26 cellular contexts compared by ENCODE assay signal in the genomic region with DNA sequence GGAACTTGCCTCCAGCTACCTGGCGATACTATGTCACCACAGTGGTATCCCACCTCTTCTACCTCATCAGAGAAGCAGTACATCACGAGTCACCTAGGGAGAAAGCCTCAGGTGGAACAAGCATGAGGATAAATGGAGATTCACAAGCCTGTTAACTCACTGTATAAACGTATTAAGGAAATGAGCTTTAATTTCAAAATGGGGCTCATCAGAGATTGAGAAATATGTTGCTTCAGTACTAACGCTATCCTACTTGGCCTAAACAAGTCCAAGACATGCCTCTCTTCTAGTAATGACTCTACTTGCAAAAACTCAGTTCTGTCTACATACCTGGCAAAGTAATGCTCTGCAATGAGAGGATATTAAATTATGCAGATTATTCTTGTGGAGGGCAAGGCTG.
"Had no signal": no experiment of that assay in that cellular context is flagged by ENCODE, and none has a peak within 500 bp of the region (broad histone marks: within the 10 kb centered on the region; RNA-seq: fewer than 3 reads in every experiment).

No MANE protein-coding gene starts in this region.

- H3K9me3 ChIP-seq: ascending aorta, body of pancreas, MG63 had no signal

- DNase-seq: activated CD4-positive, alpha-beta memory T cell treated with anti-CD3 and anti-CD28 coated beads, Interleukin-2, amount 10 ng/mL, durations not matched to agents 7 days and 5 days; activated CD4-positive, alpha-beta T cell treated with anti-CD3 and anti-CD28 coated beads, Interleukin-2, amount 10 ng/mL, durations not matched to agents 7 days and 5 days; activated CD4-positive, CD25-positive, alpha-beta regulatory T cell; activated naive CD4-positive, alpha-beta T cell; activated T-cell treated with anti-CD3 and anti-CD28 coated beads, Interleukin-2, amount 50 U/mL, for 72 hours; amniotic stem cell; body of pancreas; KBM-7; MG63; MV-4-11; NCI-H1092 treated with DMSO at 0.1 percent for 48 hours; NCI-H1417 treated with DMSO at 0.1 percent for 48 hours; NCI-H1694; NCI-H2029; NCI-H2107; NCI-H345; NCI-H510A; NCI-H526 treated with DMSO at 0.1 percent for 48 hours; NCI-H82; SIG-M5; T-helper 2 cell; T1000 had no signal

- H3K4me3 Mint-ChIP-seq: activated CD4-positive, alpha-beta memory T cell treated with anti-CD3 and anti-CD28 coated beads, Interleukin-2, amount 10 ng/mL, durations not matched to agents 7 days and 5 days; activated CD4-positive, alpha-beta T cell treated with anti-CD3 and anti-CD28 coated beads, Interleukin-2, amount 10 ng/mL, durations not matched to agents 7 days and 5 days; activated naive CD4-positive, alpha-beta T cell treated with anti-CD3 and anti-CD28 coated beads, Interleukin-2, amount 50 U/mL, for 24 hours; activated T-cell treated with anti-CD3 and anti-CD28 coated beads, Interleukin-2, amount 50 U/mL, for 72 hours had no signal

- H3K4me3 ChIP-seq: ascending aorta, body of pancreas, cardiac muscle cell, MG63 had no signal

- FAIRE-seq: TTC549 had no signal

- H3K9me3 Mint-ChIP-seq: activated CD4-positive, alpha-beta memory T cell treated with anti-CD3 and anti-CD28 coated beads, Interleukin-2, amount 10 ng/mL, durations not matched to agents 7 days and 5 days; activated CD4-positive, alpha-beta T cell treated with anti-CD3 and anti-CD28 coated beads, Interleukin-2, amount 10 ng/mL, durations not matched to agents 7 days and 5 days; activated naive CD4-positive, alpha-beta T cell treated with anti-CD3 and anti-CD28 coated beads, Interleukin-2, amount 50 U/mL, for 24 hours; activated T-cell treated with anti-CD3 and anti-CD28 coated beads, Interleukin-2, amount 50 U/mL, for 72 hours had no signal

- ATAC-seq: activated T-cell treated with anti-CD3 and anti-CD28 coated beads, Interleukin-2, amount 50 U/mL, for 72 hours; body of pancreas had no signal

- H3K27ac ChIP-seq: ascending aorta, body of pancreas, cardiac muscle cell had no signal

- H3K27me3 ChIP-seq: ascending aorta, body of pancreas, cardiac muscle cell, MG63 had no signal

- H3K27ac Mint-ChIP-seq: activated CD4-positive, alpha-beta memory T cell treated with anti-CD3 and anti-CD28 coated beads, Interleukin-2, amount 10 ng/mL, durations not matched to agents 7 days and 5 days; activated CD4-positive, alpha-beta T cell treated with anti-CD3 and anti-CD28 coated beads, Interleukin-2, amount 10 ng/mL, durations not matched to agents 7 days and 5 days; activated naive CD4-positive, alpha-beta T cell treated with anti-CD3 and anti-CD28 coated beads, Interleukin-2, amount 50 U/mL, for 24 hours; activated T-cell treated with anti-CD3 and anti-CD28 coated beads, Interleukin-2, amount 50 U/mL, for 72 hours had no signal

- H3K27me3 Mint-ChIP-seq: activated CD4-positive, alpha-beta memory T cell treated with anti-CD3 and anti-CD28 coated beads, Interleukin-2, amount 10 ng/mL, durations not matched to agents 7 days and 5 days; activated CD4-positive, alpha-beta T cell treated with anti-CD3 and anti-CD28 coated beads, Interleukin-2, amount 10 ng/mL, durations not matched to agents 7 days and 5 days; activated naive CD4-positive, alpha-beta T cell treated with anti-CD3 and anti-CD28 coated beads, Interleukin-2, amount 50 U/mL, for 24 hours had no signal
